ENCODE assay signal across 12 cellular contexts in genomic region chr9:38707885-38708640, GRCh38. TPM values are rescaled to one million over a fixed set of nuclear protein-coding genes. Genes with fewer than 3 reads are reported as not detected.
DNase-seq lines count a peak whose midpoint lies in the region; ATAC-seq and TF ChIP-seq lines count a peak whose summit lies in the region.
"Had no signal": no experiment of that assay in that cellular context is flagged by ENCODE, and none has a peak within 500 bp of the region (broad histone marks: within the 10 kb centered on the region; RNA-seq: fewer than 3 reads in every experiment).

No MANE protein-coding gene starts in this region.

- H3K9me3 Mint-ChIP-seq in endodermal cell: peaks cover 9% of the 10 kb centered on the region
- H3K9me3 Mint-ChIP-seq: activated CD4-positive, alpha-beta T cell treated with anti-CD3 and anti-CD28 coated beads, Interleukin-2, amount 10 ng/mL, durations not matched to agents 24 days and 14 days had no signal

- no peaks in the 10 kb centered on the region for H3K27me3 Mint-ChIP-seq in endodermal cell (ENCODE audit: insufficient read depth)

- intact Hi-C loops in psoas muscle (cut with DNase I): no loop called here
- intact Hi-C loops in head of caudate nucleus (cut with DNase I): loop anchor here (10.0 kb wide), 1 partner anchor 57 kb away; no protein-coding TSS in a partner anchor

- H3K27me3 ChIP-seq in endodermal cell (ENCODE audit: control insufficient read depth, insufficient read depth, low read length, poor library complexity, severe bottlenecking) (no peaks in the 10 kb centered on the region), psoas muscle (ENCODE audit: insufficient read depth in 3 of 3, low read length in 2 of 3) (no peaks in the 10 kb centered on the region)

- H3K36me3 Mint-ChIP-seq in endodermal cell (ENCODE audit: low read depth): no peaks in the 10 kb centered on the region

- no peak for ATAC-seq in psoas muscle
- ATAC-seq: left cardiac atrium had no signal

- H3K9me3 ChIP-seq in endodermal cell (ENCODE audit: control insufficient read depth, low read length) (no peaks in the 10 kb centered on the region), psoas muscle (no peaks in the 10 kb centered on the region)

- H3K36me3 ChIP-seq in endodermal cell (ENCODE audit: control insufficient read depth, insufficient read depth, low read length): no peaks in the 10 kb centered on the region
- H3K36me3 ChIP-seq in psoas muscle (ENCODE audit: insufficient read depth in 1 of 2, low read depth in 1 of 2): no peaks in the 10 kb centered on the region

- H3K4me1 ChIP-seq in endodermal cell (ENCODE audit: control insufficient read depth, insufficient read depth, low read length): no peaks in the 10 kb centered on the region
- no peaks in the 10 kb centered on the region for H3K4me1 ChIP-seq in psoas muscle

- H3K4me1 Mint-ChIP-seq in endodermal cell: no peaks in the 10 kb centered on the region
- H3K4me1 Mint-ChIP-seq: activated CD4-positive, alpha-beta T cell treated with anti-CD3 and anti-CD28 coated beads, Interleukin-2, amount 10 ng/mL, durations not matched to agents 24 days and 14 days had no signal

- H3K4me3 ChIP-seq in GM12875 (ENCODE audit: low read depth, low read length) (no peak overlapping the region), endodermal cell (ENCODE audit: low read length) (no peak overlapping the region), psoas muscle (no peak overlapping the region)

- DNase-seq in A172 (ENCODE audit: low spot score) (peak; percentile 15), NCI-H146 treated with DMSO at 0.1 percent for 48 hours (lab: John Stamatoyannopoulos, UW; ENCODE audit: unreplicated experiment) (peak; percentile 93), endodermal cell (peak; percentile 78), psoas muscle (no peak), NCI-H1417 treated with DMSO at 0.1 percent for 48 hours (lab: John Stamatoyannopoulos, UW) (no peak), head of caudate nucleus (no peak), DMS114 treated with DMSO at 0.1 percent for 48 hours (lab: John Stamatoyannopoulos, UW; ENCODE audit: unreplicated experiment) (no peak)
- DNase-seq: activated CD4-positive, alpha-beta T cell treated with anti-CD3 and anti-CD28 coated beads, Interleukin-2, amount 10 ng/mL, durations not matched to agents 24 days and 14 days; cortex of kidney; left cardiac atrium; NCI-H2029 had no signal

- H3K27ac ChIP-seq in endodermal cell (ENCODE audit: low read depth, low read length): no peak overlapping the region
- no peak overlapping the region for H3K27ac ChIP-seq in psoas muscle

- H3K27ac Mint-ChIP-seq in endodermal cell: no peak overlapping the region
- H3K27ac Mint-ChIP-seq: activated CD4-positive, alpha-beta T cell treated with anti-CD3 and anti-CD28 coated beads, Interleukin-2, amount 10 ng/mL, durations not matched to agents 24 days and 14 days had no signal

- 73 to 76% methylated on average over 5 to 10 of the region's 10 CpGs for WGBS in endodermal cell (ENCODE audit: insufficient coverage in 1 of 2, insufficient read length in 1 of 2), 2 experiments
- WGBS in psoas muscle, 3 donors: 58 to 64% (median 60%) methylated on average over 10 of the region's 10 CpGs

- no peak overlapping the region for H3K9ac ChIP-seq in endodermal cell (ENCODE audit: extremely low read depth, low read length, poor library complexity, severe bottlenecking)

- peak; percentile 65 for TF ChIP-seq CTCF in GM12875 (IDR thresholded peaks at IDR 0.05; ENCODE audit: borderline replicate concordance, insufficient read depth, low read depth, low read length)
- TF ChIP-seq CTCF in endodermal cell (conservative IDR thresholded peaks at IDR 0.05): peak; percentile 80
- no peak for TF ChIP-seq CTCF in psoas muscle (IDR thresholded peaks at IDR 0.05)

- H3K4me3 Mint-ChIP-seq in endodermal cell: no peak overlapping the region
- H3K4me3 Mint-ChIP-seq: activated CD4-positive, alpha-beta T cell treated with anti-CD3 and anti-CD28 coated beads, Interleukin-2, amount 10 ng/mL, durations not matched to agents 24 days and 14 days had no signal

RNA-seq across cellular contexts. Expression of gene FAM240B, which starts 11.9 kb away (rescaled TPM):
- not detected in 2 replicates for total RNA-seq in A172 (2014; rRNA removed; shearing (Covaris generic))
- total RNA-seq in endodermal cell (not detected), psoas muscle (1 to 10 TPM in 1 of 4 donors, not detected in 3; 1.1 TPM)
- polyA plus RNA-seq in endodermal cell (2013, experiment 1 of 2): not detected
- polyA plus RNA-seq in endodermal cell (2013, experiment 2 of 2): not detected
- under 1 TPM in 1 of 3 donors, not detected in 2; 0.09 TPM for polyA plus RNA-seq in psoas muscle
- total RNA-seq: activated CD4-positive, alpha-beta T cell treated with anti-CD3 and anti-CD28 coated beads, Interleukin-2, amount 10 ng/mL, durations not matched to agents 24 days and 14 days; left cardiac atrium had no signal

Comparison
In these comparisons a context has a peak if more than half of its experiments do, and no peak if none do; other contexts are left out.
1. DNase-seq: peak in A172 (single experiment), NCI-H146 treated with DMSO at 0.1 percent for 48 hours (single experiment) and endodermal cell (single experiment); none in psoas muscle (0 of 2), NCI-H1417 treated with DMSO at 0.1 percent for 48 hours (single experiment), head of caudate nucleus (0 of 42) and DMS114 treated with DMSO at 0.1 percent for 48 hours (single experiment).